ENCODE assay signal across 8 cellular contexts in the genomic region with DNA sequence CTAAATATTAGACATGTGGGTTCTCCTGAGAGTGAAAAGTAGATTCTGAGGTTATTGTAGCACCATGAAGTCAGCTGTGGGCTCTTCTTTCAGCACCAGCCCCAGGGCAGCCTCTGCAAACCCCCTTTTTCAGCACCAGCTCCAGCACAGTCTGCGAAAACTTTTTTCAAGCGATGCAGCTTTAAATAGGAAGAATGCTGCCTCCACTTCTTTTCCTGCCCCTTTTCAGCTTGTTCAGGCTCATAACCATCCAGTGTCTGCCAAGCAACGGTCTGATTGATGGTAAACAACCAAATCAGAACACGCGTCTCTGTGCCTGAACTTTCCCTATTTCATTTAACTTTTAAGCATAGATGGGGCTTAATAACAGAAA. TPM values are rescaled to one million over a fixed set of nuclear protein-coding genes. Genes with fewer than 3 reads are reported as not detected.
DNase-seq lines count a peak whose midpoint lies in the region; ATAC-seq and TF ChIP-seq lines count a peak whose summit lies in the region.

COL5A2 (minus strand) TSS at position 155 of the 373 bp plus-strand sequence. CDS start 157 bp downstream, outside the sequence.

- H3K36me3 Mint-ChIP-seq in MCF 10A (ENCODE audit: insufficient read depth, unreplicated experiment) = no peaks in the 10 kb centered on the region

- no peaks in the 10 kb centered on the region for H3K36me3 ChIP-seq in breast epithelium
- no peaks in the 10 kb centered on the region for H3K36me3 ChIP-seq in endocrine pancreas (ENCODE audit: control insufficient read depth, insufficient read depth, low read length)
- no peaks in the 10 kb centered on the region for H3K36me3 ChIP-seq in lung (ENCODE audit: control insufficient read depth in 2 of 2, insufficient read depth in 2 of 2, low read length in 2 of 2)
- no peaks in the 10 kb centered on the region for H3K36me3 ChIP-seq in upper lobe of right lung

- H3K27me3 ChIP-seq in breast epithelium (no peaks in the 10 kb centered on the region), endocrine pancreas (ENCODE audit: control insufficient read depth, insufficient read depth, low read length) (no peaks in the 10 kb centered on the region), lung (ENCODE audit: control insufficient read depth, insufficient read depth) (no peaks in the 10 kb centered on the region), upper lobe of right lung (no peaks in the 10 kb centered on the region)

- intact Hi-C loops in breast epithelium (cut with DNase I; ENCODE audit: low total_unique reads) = no loop called here
- intact Hi-C loops in MCF 10A (cut with micrococcal nuclease) = no loop called here
- intact Hi-C loops in upper lobe of right lung (cut with DNase I) = no loop called here

- BruUV-seq in MCF 10A (replicated peaks; lab: Mats Ljungman, UMichigan) = no TSS peak

- H3K4me1 Mint-ChIP-seq in MCF 10A (ENCODE audit: insufficient read depth, unreplicated experiment) = no peaks in the 10 kb centered on the region

- POLR2A ChIA-PET in MCF 10A (lab: Yijun Ruan, JAX) = no interaction called here

- CTCF ChIA-PET in MCF 10A (lab: Yijun Ruan, JAX) = interaction anchor here (1.2 kb wide), 1 partner anchor 232 kb away, joined by 3 read pairs; no protein-coding TSS in a partner anchor

- WGBS in lung, 2 donors = 11 to 14% methylated on average over 5 of the region's 5 CpGs

- TF ChIP-seq CTCF in breast epithelium (IDR thresholded peaks at IDR 0.05) (no peak), MCF 10A (IDR thresholded peaks at IDR 0.05; ENCODE audit: unreplicated experiment) (no peak), lung (IDR thresholded peaks at IDR 0.05; ENCODE audit: control extremely low read depth, extremely low read depth) (no peak), upper lobe of right lung (IDR thresholded peaks at IDR 0.05) (no peak)

- no peaks in the 10 kb centered on the region for H3K9me3 Mint-ChIP-seq in MCF 10A (ENCODE audit: unreplicated experiment)

- TF ChIP-seq POLR2A in breast epithelium (IDR thresholded peaks at IDR 0.05) = no peak

- H3K9me3 ChIP-seq in breast epithelium (no peaks in the 10 kb centered on the region), endocrine pancreas (ENCODE audit: control insufficient read depth, low read length) (no peaks in the 10 kb centered on the region), lung (ENCODE audit: control insufficient read depth in 2 of 2, insufficient read depth in 1 of 2, low read length in 1 of 2) (no peaks in the 10 kb centered on the region), upper lobe of right lung (no peaks in the 10 kb centered on the region)

- H3K4me1 ChIP-seq in breast epithelium (no peaks in the 10 kb centered on the region), endocrine pancreas (ENCODE audit: control insufficient read depth, insufficient read depth, low read length) (no peaks in the 10 kb centered on the region), lung (ENCODE audit: control insufficient read depth in 2 of 2, insufficient read depth in 2 of 2, low read length in 2 of 2) (no peaks in the 10 kb centered on the region), upper lobe of right lung (no peaks in the 10 kb centered on the region)

- no peaks in the 10 kb centered on the region for H3K27me3 Mint-ChIP-seq in MCF 10A (ENCODE audit: insufficient read depth, unreplicated experiment)

- no peak within 1 kb of the TSS for H3K4me3 Mint-ChIP-seq in MCF 10A (ENCODE audit: unreplicated experiment)

- H3K27ac ChIP-seq in breast epithelium (peak within 1 kb of the TSS; percentile 52 to 65), lung (ENCODE audit: low read depth in 1 of 2, low read length in 1 of 2) (peak within 1 kb of the TSS; percentile 11 to 75), upper lobe of right lung (peak within 1 kb of the TSS; percentile 32)

- H3K4me3 ChIP-seq in breast epithelium (peak within 1 kb of the TSS; percentile 53 to 63 (median 55)), endocrine pancreas (ENCODE audit: control insufficient read depth, insufficient read depth, low read length) (peak within 1 kb of the TSS; percentile 14), lung (peak within 1 kb of the TSS; percentile 39), upper lobe of right lung (peak within 1 kb of the TSS; percentile 51)

- H3K27ac Mint-ChIP-seq in MCF 10A (ENCODE audit: low read depth, unreplicated experiment) = no peak within 1 kb of the TSS

- peak; percentile 15 for ATAC-seq in lung (ENCODE audit: insufficient read depth, low FRiP score)
- peak; percentile 51 for ATAC-seq in upper lobe of right lung
- no peak for ATAC-seq in GM18498 (IDR thresholded peaks at IDR 0.05; ENCODE audit: unreplicated experiment)
- ATAC-seq in HG02973 (IDR thresholded peaks at IDR 0.05; ENCODE audit: unreplicated experiment) = no peak

- no peak within 1 kb of the TSS for H3K9ac ChIP-seq in endocrine pancreas (ENCODE audit: control insufficient read depth, insufficient read depth, low read length)

- DNase-seq in breast epithelium (ENCODE audit: low spot score in 2 of 2) = peak in 1 of 2 donors; percentile 25
- no peak for DNase-seq in MCF 10A (ENCODE audit: unreplicated experiment)
- no peak for DNase-seq in lung (ENCODE audit: low spot score)
- DNase-seq in upper lobe of right lung = no peak
- DNase-seq in stimulated activated CD4-positive, alpha-beta T cell treated with anti-CD3 and anti-CD28 coated beads, Interleukin-15, amount 100 ng/mL, for 24 hours = no peak

RNA-seq across cellular contexts. Expression of gene COL5A2, which starts in this region (rescaled TPM):
- total RNA-seq in breast epithelium = 100 to 1,000 TPM in 1 of 3 donors, 10 to 100 TPM in 2; 22.7 to 111 (median 30.8) TPM
- 7.4 and 9.3 TPM in 2 replicates for total RNA-seq in MCF 10A (2022)
- 100 to 1,000 TPM in 1 of 2 donors, 10 to 100 TPM in 1; 75.3 to 209 TPM for total RNA-seq in lung
- 10 to 100 TPM in 1 of 2 donors, 1 to 10 TPM in 1; 9.9 to 22.3 TPM for polyA plus RNA-seq in lung
- 29.8 TPM for total RNA-seq in upper lobe of right lung

Comparison
In these comparisons a context has a peak if more than half of its experiments do, and no peak if none do; other contexts are left out.
1. ATAC-seq: peak in lung (single experiment) and upper lobe of right lung (single experiment); none in GM18498 (single experiment) and HG02973 (single experiment).
2. Peak in every context shown above with its lines, with median percentiles within 50 percentile points of each other: H3K27ac ChIP-seq and H3K4me3 ChIP-seq.